In the genomic region with DNA sequence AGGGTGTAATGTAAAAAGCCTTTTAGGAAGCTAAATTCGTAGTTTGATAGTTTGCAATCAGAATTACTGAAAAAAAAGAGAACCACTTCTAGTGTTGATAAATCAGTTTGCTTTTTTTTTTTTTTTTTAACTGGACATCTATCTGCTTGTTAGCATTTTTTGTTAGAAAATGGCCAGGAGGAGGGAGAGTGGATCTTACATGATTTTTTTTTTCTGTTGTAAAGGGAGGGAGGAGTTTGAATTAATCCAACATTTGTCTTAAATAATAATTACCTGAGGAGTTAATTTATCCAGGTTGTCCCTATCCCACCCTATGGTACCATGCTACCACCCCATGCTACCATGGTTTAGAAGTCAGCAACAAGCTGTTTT, we compare ENCODE assay signal across 8 cellular contexts. TPM values are rescaled to one million over a fixed set of nuclear protein-coding genes. Genes with fewer than 3 reads are reported as not detected.
DNase-seq lines count a peak whose midpoint lies in the region; ATAC-seq and TF ChIP-seq lines count a peak whose summit lies in the region.

No MANE protein-coding gene starts in this region.

- no peak for ATAC-seq in activated CD4-positive, alpha-beta T cell treated with anti-CD3 and anti-CD28 coated beads for 36 hours
- ATAC-seq in left lung (no peak), thoracic aorta (ENCODE audit: insufficient number of reproducible peaks, low FRiP score, low read depth) (no peak), HG03442 (IDR thresholded peaks at IDR 0.05; ENCODE audit: unreplicated experiment) (no peak)

- H3K27me3 ChIP-seq in ascending aorta: no peaks in the 10 kb centered on the region
- H3K27me3 ChIP-seq in left lung: no peaks in the 10 kb centered on the region
- no peaks in the 10 kb centered on the region for H3K27me3 ChIP-seq in thoracic aorta (replicated peaks; ENCODE audit: insufficient read depth)

- no peak for TF ChIP-seq CTCF in ascending aorta (IDR thresholded peaks at IDR 0.05)
- no peak for TF ChIP-seq CTCF in left lung (IDR thresholded peaks at IDR 0.05)
- no peak for TF ChIP-seq CTCF in thoracic aorta (IDR thresholded peaks at IDR 0.05)

- H3K4me3 ChIP-seq in ascending aorta (peak overlapping the region; percentile 89 to 90), left lung (peak overlapping the region; percentile 89 to 90), thoracic aorta (peak overlapping the region; percentile 97)

- H3K9me3 Mint-ChIP-seq in activated CD4-positive, alpha-beta T cell treated with anti-CD3 and anti-CD28 coated beads for 36 hours (ENCODE audit: low read depth): no peaks in the 10 kb centered on the region

- CTCF ChIA-PET in activated CD4-positive, alpha-beta T cell treated with anti-CD3 and anti-CD28 coated beads for 36 hours (lab: Charles Lee): interaction anchor here (0.6 to 4.5 kb wide), 15 partner anchors 9 to 931 kb away, joined by 3 to 96 read pairs (median 3); no protein-coding TSS in a partner anchor

- H3K4me1 ChIP-seq in ascending aorta (peaks cover 0 to 20% of the 10 kb centered on the region in 2 donors), left lung (peaks cover 11 to 47% of the 10 kb centered on the region in 2 donors), thoracic aorta (ENCODE audit: control insufficient read depth in 1 of 2, low read depth in 2 of 2) (peaks cover 25 to 53% of the 10 kb centered on the region in 2 donors)

- intact Hi-C loops in activated CD4-positive, alpha-beta T cell treated with anti-CD3 and anti-CD28 coated beads for 36 hours (cut with DNase I, micrococcal nuclease): loop anchor here (2.0 to 5.0 kb wide), 3 partner anchors 60 to 310 kb away; a partner anchor contains a TSS
- intact Hi-C loops in ascending aorta (cut with DNase I): loop anchor here (5.0 to 10.0 kb wide), 3 partner anchors 80 to 312 kb away; a partner anchor contains a TSS
- intact Hi-C loops in left lung (cut with DNase I): no loop called here

- H3K27me3 Mint-ChIP-seq in activated CD4-positive, alpha-beta T cell treated with anti-CD3 and anti-CD28 coated beads for 36 hours: no peaks in the 10 kb centered on the region

- H3K27ac Mint-ChIP-seq in activated CD4-positive, alpha-beta T cell treated with anti-CD3 and anti-CD28 coated beads for 36 hours: peak overlapping the region; percentile 93

- peaks cover 6% of the 10 kb centered on the region for H3K36me3 Mint-ChIP-seq in activated CD4-positive, alpha-beta T cell treated with anti-CD3 and anti-CD28 coated beads for 36 hours (ENCODE audit: low read depth)

- H3K4me1 Mint-ChIP-seq in activated CD4-positive, alpha-beta T cell treated with anti-CD3 and anti-CD28 coated beads for 36 hours: peaks cover 53% of the 10 kb centered on the region

- DNase-seq in activated CD4-positive, alpha-beta T cell treated with anti-CD3 and anti-CD28 coated beads for 36 hours: no peak
- no peak for DNase-seq in activated CD4-positive, alpha-beta T cell treated with anti-CD3 and anti-CD28 coated beads for 4 hours
- DNase-seq in ascending aorta (ENCODE audit: low spot score in 2 of 2): no peak
- DNase-seq in left lung: no peak
- no peak for DNase-seq in thoracic aorta (ENCODE audit: low spot score)
- DNase-seq in NCI-H187 (lab: John Stamatoyannopoulos, UW): no peak
- no peak for DNase-seq in amygdala (lab: John Stamatoyannopoulos, UW)

- POLR2A ChIA-PET in activated CD4-positive, alpha-beta T cell treated with anti-CD3 and anti-CD28 coated beads for 36 hours (lab: Charles Lee): interaction anchor here (0.6 to 0.7 kb wide), 2 partner anchors 32 to 167 kb away, joined by 3 read pairs; no protein-coding TSS in a partner anchor

- H3K27ac ChIP-seq in ascending aorta (peak overlapping the region; percentile 80 to 90), left lung (peak overlapping the region; percentile 92 to 97), thoracic aorta (peak overlapping the region; percentile 76 to 84)

- H3K4me3 Mint-ChIP-seq in activated CD4-positive, alpha-beta T cell treated with anti-CD3 and anti-CD28 coated beads for 36 hours: peak overlapping the region; percentile 87

- H3K36me3 ChIP-seq in ascending aorta (no peaks in the 10 kb centered on the region), left lung (no peaks in the 10 kb centered on the region), thoracic aorta (no peaks in the 10 kb centered on the region)

- H3K9me3 ChIP-seq in ascending aorta: no peaks in the 10 kb centered on the region
- no peaks in the 10 kb centered on the region for H3K9me3 ChIP-seq in left lung
- no peaks in the 10 kb centered on the region for H3K9me3 ChIP-seq in thoracic aorta

RNA-seq across cellular contexts. Expression of a gene that starts 1.2 kb away (rescaled TPM):
- total RNA-seq in activated CD4-positive, alpha-beta T cell treated with anti-CD3 and anti-CD28 coated beads for 36 hours: 10 to 100 TPM; 18.5 to 18.9 TPM
- total RNA-seq in ascending aorta (18.0 TPM), left lung (10 to 100 TPM; 24.4 to 24.5 TPM), thoracic aorta (10 to 100 TPM; 16.0 to 21.6 TPM)

Comparison
In these comparisons a context has a peak if more than half of its experiments do, and no peak if none do; other contexts are left out.
1. intact Hi-C loops: an anchor here in activated CD4-positive, alpha-beta T cell treated with anti-CD3 and anti-CD28 coated beads for 36 hours (2.0 to 5.0 kb wide) and ascending aorta (5.0 to 10.0 kb wide); none called in left lung.